Comparison of ENCODE assay signal across 8 cellular contexts in the genomic region with DNA sequence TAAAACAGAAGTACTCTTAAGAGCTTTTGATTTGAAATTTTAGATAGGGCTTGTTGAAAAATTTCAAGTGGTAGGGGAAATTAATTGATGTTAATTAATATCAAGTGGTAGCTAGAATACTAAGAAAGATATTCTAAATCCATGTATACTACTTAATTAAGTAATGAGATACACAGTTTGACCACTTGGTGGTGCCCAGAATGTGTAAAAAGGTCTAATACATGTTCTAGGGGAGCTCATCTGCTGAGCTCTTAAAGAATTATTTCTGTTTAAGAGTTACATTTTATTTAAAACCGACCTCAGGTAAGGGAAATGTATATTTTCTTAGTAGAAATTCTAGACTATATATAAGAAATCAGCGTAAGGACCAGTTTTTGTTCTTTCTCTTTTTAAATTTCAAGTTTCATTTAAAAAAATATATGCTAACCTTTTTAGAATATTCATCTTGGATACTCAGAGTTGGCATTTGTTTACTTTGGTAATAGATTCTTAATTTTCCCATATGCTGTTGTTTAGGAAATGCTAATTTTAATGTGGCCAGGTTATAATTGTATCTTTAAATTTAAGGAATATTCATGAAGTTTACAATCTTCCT.
DNase-seq lines count a peak whose midpoint lies in the region; ATAC-seq and TF ChIP-seq lines count a peak whose summit lies in the region.

No MANE protein-coding gene starts in this region.

- peaks cover 94% of the 10 kb centered on the region for H3K36me3 ChIP-seq in OCI-LY7 (ENCODE audit: insufficient read depth, low read length)

- peak; percentile 63 for ATAC-seq in HG03095 (IDR thresholded peaks at IDR 0.05; ENCODE audit: unreplicated experiment)
- peak; percentile 71 for ATAC-seq in naive thymus-derived CD8-positive, alpha-beta T cell

- POLR2A ChIA-PET in GM10248 (lab: Yijun Ruan, JAX) (no interaction called here), OCI-LY7 (lab: Charles Lee) (interaction anchor here (0.6 to 2.7 kb wide), 16 partner anchors 9 to 165 kb away, joined by 3 to 15 read pairs (median 5); partner anchors contain the start of gene LIX1)
- POLR2A ChIA-PET in naive thymus-derived CD8-positive, alpha-beta T cell (lab: Charles Lee): interaction anchor here (1.9 kb wide), 1 partner anchor 61 kb away, joined by 10 read pairs; the partner anchor contains the start of gene LNPEP

- H3K79me2 ChIP-seq in OCI-LY7 (ENCODE audit: insufficient read depth, low read depth, low read length): peaks cover 22% of the 10 kb centered on the region; the same call in 1 of the 2 replicates

- intact Hi-C loops in CD14-positive monocyte (cut with micrococcal nuclease): loop anchor here in 1 of 2 donors (10.0 kb wide), 1 partner anchor 167 kb away; no protein-coding TSS in a partner anchor
- intact Hi-C loops in OCI-LY7 (cut with micrococcal nuclease; ENCODE audit: unreplicated experiment): loop anchor here (1.0 to 10.0 kb wide), 4 partner anchors 128 to 243 kb away; partner anchors contain the start of gene LIX1
- intact Hi-C loops in activated T-helper 1 cell treated with anti-CD3 and anti-CD28 coated beads, Interleukin-12 subunit alpha, Interleukin-12 subunit beta, Interleukin-2, Interleukin-4 antibody, amounts not matched to agents 30 ng/mL and 10 ng/mL and 1 ng/mL, durations not matched to agents 14 hours and 24 hours and 36 hours (cut with micrococcal nuclease): loop anchor here (1.0 to 2.0 kb wide), 5 partner anchors 10 to 165 kb away; partner anchors contain the start of genes LIX1 and LNPEP

- H3K9me2 ChIP-seq in OCI-LY7 (ENCODE audit: insufficient read depth, low read length): no peaks in the 10 kb centered on the region

- no peaks in the 10 kb centered on the region for H3K9me3 ChIP-seq in OCI-LY7 (ENCODE audit: low read length)

- no peaks in the 10 kb centered on the region; the same call in 1 of the 2 replicates for H4K20me1 ChIP-seq in OCI-LY7 (ENCODE audit: insufficient read depth, low read length)

- H3K4me3 ChIP-seq in OCI-LY7 (ENCODE audit: low read depth, low read length, poor library complexity, severe bottlenecking): no peak overlapping the region

- no peak overlapping the region for H3K4me2 ChIP-seq in OCI-LY7 (ENCODE audit: low read length)

- no peak overlapping the region for H2AFZ ChIP-seq in OCI-LY7 (ENCODE audit: low read length)

- no peaks in the 10 kb centered on the region for H3K9me3 Mint-ChIP-seq in CD14-positive monocyte
- H3K9me3 Mint-ChIP-seq in naive thymus-derived CD8-positive, alpha-beta T cell: no peaks in the 10 kb centered on the region
- H3K9me3 Mint-ChIP-seq in activated T-helper 1 cell treated with anti-CD3 and anti-CD28 coated beads, Interleukin-12 subunit alpha, Interleukin-12 subunit beta, Interleukin-2, Interleukin-4 antibody, amounts not matched to agents 30 ng/mL and 10 ng/mL and 1 ng/mL, durations not matched to agents 14 hours and 24 hours and 36 hours: no peaks in the 10 kb centered on the region

- peaks cover 3% of the 10 kb centered on the region for H3K4me1 Mint-ChIP-seq in CD14-positive monocyte
- peaks cover 13 to 47% (median 33%) of the 10 kb centered on the region in 4 donors for H3K4me1 Mint-ChIP-seq in naive thymus-derived CD8-positive, alpha-beta T cell
- H3K4me1 Mint-ChIP-seq in activated T-helper 1 cell treated with anti-CD3 and anti-CD28 coated beads, Interleukin-12 subunit alpha, Interleukin-12 subunit beta, Interleukin-2, Interleukin-4 antibody, amounts not matched to agents 30 ng/mL and 10 ng/mL and 1 ng/mL, durations not matched to agents 14 hours and 24 hours and 36 hours (ENCODE audit: low read depth): peaks cover 35% of the 10 kb centered on the region

- CTCF ChIA-PET in GM10248 (lab: Yijun Ruan, JAX) (interaction anchor here (0.7 to 5.3 kb wide), 22 partner anchors 10 to 1775 kb away, joined by 3 to 36 read pairs (median 3); partner anchors contain the start of gene LIX1), OCI-LY7 (lab: Charles Lee; ENCODE audit: unreplicated experiment) (interaction anchor here (0.6 to 1.5 kb wide), 7 partner anchors 11 to 145 kb away, joined by 3 to 4 read pairs (median 3); partner anchors contain the start of gene LIX1)

- DNase-seq in CD14-positive monocyte (ENCODE audit: low spot score) (no peak), GM10248 (ENCODE audit: extremely low spot score) (peak; percentile 13), OCI-LY7 (ENCODE audit: low spot score) (peak; percentile 70), dermis microvascular lymphatic vessel endothelial cell (ENCODE audit: low read depth in 2 of 2) (peak; percentile 56 to 77), GDM1 (lab: John Stamatoyannopoulos, UW) (no peak)
- DNase-seq in naive thymus-derived CD8-positive, alpha-beta T cell: peak in 4 of 10 donors; percentile 17 to 34 (median 26)
- DNase-seq in activated T-helper 1 cell treated with anti-CD3 and anti-CD28 coated beads, Interleukin-12 subunit alpha, Interleukin-12 subunit beta, Interleukin-2, Interleukin-4 antibody, amounts not matched to agents 30 ng/mL and 10 ng/mL and 1 ng/mL, durations not matched to agents 14 hours and 24 hours and 36 hours (ENCODE audit: low spot score): no peak

- no peaks in the 10 kb centered on the region for H3K4me1 ChIP-seq in OCI-LY7 (ENCODE audit: insufficient read depth, low read length, poor library complexity, severe bottlenecking)

- peaks cover 29 to 45% of the 10 kb centered on the region in 2 donors for H3K36me3 Mint-ChIP-seq in CD14-positive monocyte
- peaks cover 1 to 45% (median 15%) of the 10 kb centered on the region in 3 donors for H3K36me3 Mint-ChIP-seq in naive thymus-derived CD8-positive, alpha-beta T cell
- H3K36me3 Mint-ChIP-seq in activated T-helper 1 cell treated with anti-CD3 and anti-CD28 coated beads, Interleukin-12 subunit alpha, Interleukin-12 subunit beta, Interleukin-2, Interleukin-4 antibody, amounts not matched to agents 30 ng/mL and 10 ng/mL and 1 ng/mL, durations not matched to agents 14 hours and 24 hours and 36 hours (ENCODE audit: low read depth): peaks cover 30% of the 10 kb centered on the region

- no peak overlapping the region for H3K27ac Mint-ChIP-seq in CD14-positive monocyte
- peak overlapping the region in 3 of 10 donors; percentile 15 to 34 (median 19) for H3K27ac Mint-ChIP-seq in naive thymus-derived CD8-positive, alpha-beta T cell
- H3K27ac Mint-ChIP-seq in activated T-helper 1 cell treated with anti-CD3 and anti-CD28 coated beads, Interleukin-12 subunit alpha, Interleukin-12 subunit beta, Interleukin-2, Interleukin-4 antibody, amounts not matched to agents 30 ng/mL and 10 ng/mL and 1 ng/mL, durations not matched to agents 14 hours and 24 hours and 36 hours: no peak overlapping the region

- no peak overlapping the region for H3K4me3 Mint-ChIP-seq in CD14-positive monocyte
- H3K4me3 Mint-ChIP-seq in naive thymus-derived CD8-positive, alpha-beta T cell: no peak overlapping the region
- H3K4me3 Mint-ChIP-seq in activated T-helper 1 cell treated with anti-CD3 and anti-CD28 coated beads, Interleukin-12 subunit alpha, Interleukin-12 subunit beta, Interleukin-2, Interleukin-4 antibody, amounts not matched to agents 30 ng/mL and 10 ng/mL and 1 ng/mL, durations not matched to agents 14 hours and 24 hours and 36 hours: no peak overlapping the region

- H3K27me3 Mint-ChIP-seq in CD14-positive monocyte (ENCODE audit: low read depth in 3 of 3): peaks cover 0 to 3% (median 0%) of the 10 kb centered on the region in 3 donors
- no peaks in the 10 kb centered on the region for H3K27me3 Mint-ChIP-seq in naive thymus-derived CD8-positive, alpha-beta T cell
- no peaks in the 10 kb centered on the region for H3K27me3 Mint-ChIP-seq in activated T-helper 1 cell treated with anti-CD3 and anti-CD28 coated beads, Interleukin-12 subunit alpha, Interleukin-12 subunit beta, Interleukin-2, Interleukin-4 antibody, amounts not matched to agents 30 ng/mL and 10 ng/mL and 1 ng/mL, durations not matched to agents 14 hours and 24 hours and 36 hours (ENCODE audit: insufficient read depth)

- TF ChIP-seq CTCF in CD14-positive monocyte (IDR thresholded peaks at IDR 0.05): peak; percentile 71
- TF ChIP-seq CTCF in GM10248 (IDR thresholded peaks at IDR 0.05; ENCODE audit: control extremely low read depth, extremely low read depth, low read depth, missing control alignments): peak; percentile 26
- peak; percentile 92 for TF ChIP-seq CTCF in OCI-LY7 (conservative IDR thresholded peaks at IDR 0.05; ENCODE audit: low read length)

- no TSS peak for BruUV-seq in OCI-LY7 (replicated peaks; lab: Mats Ljungman, UMichigan)

- no peak overlapping the region for H3K27ac ChIP-seq in OCI-LY7 (ENCODE audit: low read depth, low read length, poor library complexity, severe bottlenecking)

Comparison
In these comparisons a context has a peak if more than half of its experiments do, and no peak if none do; other contexts are left out.
1. DNase-seq: peak in GM10248 (single experiment), OCI-LY7 (single experiment) and dermis microvascular lymphatic vessel endothelial cell (2 of 2); none in CD14-positive monocyte (single experiment), activated T-helper 1 cell treated with anti-CD3 and anti-CD28 coated beads, Interleukin-12 subunit alpha, Interleukin-12 subunit beta, Interleukin-2, Interleukin-4 antibody, amounts not matched to agents 30 ng/mL and 10 ng/mL and 1 ng/mL, durations not matched to agents 14 hours and 24 hours and 36 hours (single experiment) and GDM1 (single experiment).
2. CTCF ChIP-seq: peak in every context shown above with its lines; median percentile 92 in OCI-LY7; 71 in CD14-positive monocyte; 26 in GM10248.